2 cellular contexts compared by ENCODE assay signal in the genomic region with DNA sequence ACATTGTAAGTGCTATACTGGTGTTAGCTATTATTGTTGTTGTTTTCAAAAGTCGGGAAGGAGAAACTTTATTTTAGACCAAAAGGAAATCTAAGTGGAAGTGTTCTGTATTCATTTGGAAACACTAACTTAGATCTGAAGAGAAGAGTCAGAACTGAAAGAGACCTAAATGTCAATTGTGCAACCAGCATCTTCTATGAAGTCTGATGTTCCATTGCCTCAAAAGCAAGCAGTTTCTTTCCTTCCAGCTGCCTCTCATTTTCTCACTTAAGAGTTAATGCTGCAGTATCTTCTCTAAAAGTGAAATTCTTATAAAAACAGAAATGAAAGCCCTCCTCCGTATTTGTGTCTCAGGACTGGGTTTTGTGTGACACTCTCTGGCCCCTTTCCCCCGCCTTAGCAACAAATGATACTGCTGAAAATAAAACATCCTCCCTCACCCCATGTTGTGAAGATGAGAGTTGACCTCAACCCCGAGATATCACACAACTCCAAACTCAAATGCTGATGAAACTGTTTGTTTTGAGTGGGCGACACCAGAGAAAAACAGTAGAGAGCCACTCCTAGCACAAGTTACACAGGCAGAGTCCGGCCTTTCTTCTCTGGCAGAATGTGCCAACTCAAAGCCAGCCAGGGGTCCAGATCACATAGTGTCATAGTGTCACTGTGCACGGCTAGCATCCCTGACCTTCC.
TF ChIP-seq lines count a peak whose summit lies in the region.

No MANE protein-coding gene starts in this region.

TF ChIP-seq in GM12891, 5 proteins besides CTCF, POLR2A, EP300 and RAD21:
- TF ChIP-seq SPI1 (IDR thresholded peaks at IDR 0.05; ENCODE audit: low read depth, low read length) (0 out of 2 replicates have a peak, but pooled peaks have one; percentile 5), POLR2AphosphoS5 (IDR thresholded peaks at IDR 0.05; ENCODE audit: low read depth, low read length) (no peak)

TF ChIP-seq in K562, 482 proteins besides CTCF, POLR2A, EP300 and RAD21:
- no peak for TF ChIP-seq ZNF780A (CRISPR knock-in tag; IDR thresholded peaks at IDR 0.05)
- peak; percentile 35; the same call in 1 of the 2 replicates for TF ChIP-seq EGR1 (conservative IDR thresholded peaks at IDR 0.05)
- no peak for TF ChIP-seq ZNF280B (CRISPR knock-in tag; IDR thresholded peaks at IDR 0.05)
- no peak for TF ChIP-seq ELF1 (tag; IDR thresholded peaks at IDR 0.05)
